33 cellular contexts compared by ENCODE assay signal in genomic region chr1:39615086-39615662, GRCh38. TPM values are rescaled to one million over a fixed set of nuclear protein-coding genes. Genes with fewer than 3 reads are reported as not detected.
DNase-seq lines count a peak whose midpoint lies in the region; ATAC-seq and TF ChIP-seq lines count a peak whose summit lies in the region.
"Had no signal": no experiment of that assay in that cellular context is flagged by ENCODE, and none has a peak within 500 bp of the region (broad histone marks: within the 10 kb centered on the region; RNA-seq: fewer than 3 reads in every experiment).

No MANE protein-coding gene starts in this region.

- H3K27ac ChIP-seq in SK-N-SH (ENCODE audit: low read depth in 2 of 2, low read length in 1 of 2) (no peak overlapping the region), SU-DHL-6 (ENCODE audit: low read depth, low read length) (no peak overlapping the region), neuronal stem cell (replicated peaks; ENCODE audit: low read length) (no peak overlapping the region)
- H3K27ac ChIP-seq: 22Rv1, KMS-11, left ventricle myocardium inferior, psoas muscle, SJSA1, suprapubic skin had no signal

- no peak overlapping the region for H3K4me2 ChIP-seq in SK-N-SH
- H3K4me2 ChIP-seq in SU-DHL-6 (ENCODE audit: low read depth, low read length, poor library complexity, severe bottlenecking) = no peak overlapping the region
- H3K4me2 ChIP-seq in neuronal stem cell (ENCODE audit: insufficient read depth, low read length, poor library complexity, severe bottlenecking) = no peak overlapping the region
- H3K4me2 ChIP-seq: KMS-11 had no signal

- no peak for ATAC-seq in SK-N-SH treated with all-trans-retinoic acid at 6 μM for 48 hours
- no peak for ATAC-seq in activated T-cell treated with anti-CD3 and anti-CD28 coated beads, Interleukin-2, amount 50 U/mL, for 72 hours (replicated peaks in 1 of 2)
- ATAC-seq in GM18873 (IDR thresholded peaks at IDR 0.05; ENCODE audit: low FRiP score, unreplicated experiment) = no peak
- ATAC-seq: activated CD8-positive, alpha-beta T cell treated with anti-CD3 and anti-CD28 coated beads for 36 hours; activated naive CD4-positive, alpha-beta T cell treated with anti-CD3 and anti-CD28 coated beads, Interleukin-2, amount 50 U/mL, for 72 hours; HCT116; naive thymus-derived CD4-positive, alpha-beta T cell; psoas muscle; stimulated activated memory B cell treated with anti-CD40 and anti-IgM and Interleukin-4, amounts not matched to agents 10 μg/mL and 1 μg/mL and 100 μg/mL, for 72 hours; T-helper 17 cell had no signal

- H2BK15ac ChIP-seq in neuronal stem cell (ENCODE audit: low read length) = no peak overlapping the region

- H4K8ac ChIP-seq in neuronal stem cell (ENCODE audit: low read depth, low read length) = no peak overlapping the region

- no peaks in the 10 kb centered on the region for H3K36me3 Mint-ChIP-seq in activated T-cell treated with anti-CD3 and anti-CD28 coated beads, Interleukin-2, amount 50 U/mL, for 72 hours (ENCODE audit: insufficient read depth in 2 of 2)
- H3K36me3 Mint-ChIP-seq: activated naive CD4-positive, alpha-beta T cell treated with anti-CD3 and anti-CD28 coated beads, Interleukin-2, amount 50 U/mL, for 72 hours; CD4-positive, CD25-positive, alpha-beta regulatory T cell; naive thymus-derived CD4-positive, alpha-beta T cell; stimulated activated memory B cell treated with anti-CD40 and anti-IgM and Interleukin-4, amounts not matched to agents 10 μg/mL and 1 μg/mL and 100 μg/mL, for 72 hours had no signal

- DNase-seq in DMS 273 (lab: John Stamatoyannopoulos, UW; ENCODE audit: unreplicated experiment) (peak; percentile 91), DMS 273 treated with DMSO at 0.1 percent for 48 hours (lab: John Stamatoyannopoulos, UW) (no peak), SK-N-SH (no peak), neuronal stem cell (ENCODE audit: low spot score) (no peak)
- no peak for DNase-seq in activated T-cell treated with anti-CD3 and anti-CD28 coated beads, Interleukin-2, amount 50 U/mL, for 72 hours
- DNase-seq: activated CD4-positive, alpha-beta T cell treated with anti-CD3 and anti-CD28 coated beads for 1 hour; activated CD8-positive, alpha-beta T cell treated with anti-CD3 and anti-CD28 coated beads for 36 hours; CD4-positive, CD25-positive, alpha-beta regulatory T cell; hypothalamus; left ventricle myocardium inferior; midbrain; MM.1S; naive thymus-derived CD4-positive, alpha-beta T cell; NCI-H187 treated with DMSO at 0.1 percent for 48 hours; NCI-H524 treated with DMSO at 0.1 percent for 48 hours; occipital lobe; psoas muscle; stimulated activated CD4-positive, alpha-beta T cell treated with anti-CD3 and anti-CD28 coated beads, Interleukin-4, amount 100 ng/mL, for 4 hours; T-helper 17 cell had no signal

- no peaks in the 10 kb centered on the region for H4K20me1 ChIP-seq in SK-N-SH (ENCODE audit: insufficient read depth)
- H4K20me1 ChIP-seq in SU-DHL-6 (ENCODE audit: low read depth, low read length) = no peaks in the 10 kb centered on the region

- no peak for TF ChIP-seq EP300 in SK-N-SH (IDR thresholded peaks at IDR 0.05; ENCODE audit: borderline replicate concordance in 1 of 2, low read depth in 1 of 2, low read length in 1 of 2)

- no peak overlapping the region for H3K4ac ChIP-seq in neuronal stem cell (ENCODE audit: low read length)

- WGBS in SK-N-SH (ENCODE audit: low lambda C conversion rate) = 81% methylated on average over 8 of the region's 8 CpGs
- no CpG with 5 or more reads among the region's 8 CpGs for WGBS in neuronal stem cell (ENCODE audit: extremely low coverage in 2 of 2, insufficient read length in 2 of 2, insufficient replicate concordance in 1 of 2), 2 donors

- H3K9ac ChIP-seq in SK-N-SH = no peak overlapping the region
- no peak overlapping the region for H3K9ac ChIP-seq in SU-DHL-6 (ENCODE audit: low read length)
- no peak overlapping the region for H3K9ac ChIP-seq in neuronal stem cell (ENCODE audit: low read depth, low read length, poor library complexity)
- H3K9ac ChIP-seq: KMS-11 had no signal

- H3K79me1 ChIP-seq in neuronal stem cell (ENCODE audit: low read depth, low read length) = no peaks in the 10 kb centered on the region

- no peak overlapping the region for H2AK5ac ChIP-seq in neuronal stem cell (ENCODE audit: low read depth, low read length)

- H3F3A ChIP-seq in SK-N-SH (replicated peaks; ENCODE audit: insufficient read depth) (no peaks in the 10 kb centered on the region), SU-DHL-6 (ENCODE audit: insufficient read depth) (no peaks in the 10 kb centered on the region)

- no peak overlapping the region for H3K4me3 Mint-ChIP-seq in activated T-cell treated with anti-CD3 and anti-CD28 coated beads, Interleukin-2, amount 50 U/mL, for 72 hours
- H3K4me3 Mint-ChIP-seq: activated CD8-positive, alpha-beta T cell treated with anti-CD3 and anti-CD28 coated beads for 36 hours; CD4-positive, CD25-positive, alpha-beta regulatory T cell; naive thymus-derived CD4-positive, alpha-beta T cell; stimulated activated memory B cell treated with anti-CD40 and anti-IgM and Interleukin-4, amounts not matched to agents 10 μg/mL and 1 μg/mL and 100 μg/mL, for 72 hours; T-helper 17 cell had no signal

- H3K4me1 ChIP-seq in SK-N-SH (ENCODE audit: control insufficient read depth in 1 of 2, insufficient read depth in 2 of 2, low read depth in 1 of 2, low read length in 1 of 2) = no peaks in the 10 kb centered on the region; a peak in 1 of 4 replicates
- H3K4me1 ChIP-seq in neuronal stem cell (ENCODE audit: control insufficient read depth in 2 of 2, insufficient read depth in 1 of 2, low read depth in 1 of 2, low read length in 2 of 2) = peaks cover 0 to 2% of the 10 kb centered on the region in 2 donors
- H3K4me1 ChIP-seq: left ventricle myocardium inferior, psoas muscle, suprapubic skin had no signal

- no peak overlapping the region for H2BK120ac ChIP-seq in neuronal stem cell (ENCODE audit: low read depth, low read length)

- POLR2A ChIA-PET in SK-N-SH (lab: Yijun Ruan, JAX) = no interaction called here

- no peak overlapping the region for H2BK5ac ChIP-seq in neuronal stem cell (ENCODE audit: low read length)

- TF ChIP-seq CTCF in SK-N-SH (IDR thresholded peaks at IDR 0.05) (no peak), SU-DHL-6 (IDR thresholded peaks at IDR 0.05; ENCODE audit: insufficient read depth, low read length, poor library complexity, severe bottlenecking) (no peak)

- no peak for TF ChIP-seq RAD21 in SK-N-SH (IDR thresholded peaks at IDR 0.05; ENCODE audit: low read length)

- peaks cover 7% of the 10 kb centered on the region for H3K27me3 Mint-ChIP-seq in activated T-cell treated with anti-CD3 and anti-CD28 coated beads, Interleukin-2, amount 50 U/mL, for 72 hours (ENCODE audit: low read depth)
- H3K27me3 Mint-ChIP-seq: CD4-positive, CD25-positive, alpha-beta regulatory T cell had no signal

- H3K9me3 ChIP-seq in SK-N-SH (no peaks in the 10 kb centered on the region), SU-DHL-6 (ENCODE audit: insufficient read depth, low read length) (no peaks in the 10 kb centered on the region), neuronal stem cell (replicated peaks in 1 of 2; ENCODE audit: control insufficient read depth in 2 of 2, insufficient read depth in 1 of 2, low read depth in 1 of 2, low read length in 2 of 2) (peaks cover 0 to 5% of the 10 kb centered on the region in 2 donors)
- H3K9me3 ChIP-seq: left ventricle myocardium inferior, psoas muscle, SJSA1, suprapubic skin had no signal

- H3K9me2 ChIP-seq in SK-N-SH (no peaks in the 10 kb centered on the region), SU-DHL-6 (replicated peaks; ENCODE audit: insufficient read depth, low read length) (no peaks in the 10 kb centered on the region)

- H3K79me2 ChIP-seq in SK-N-SH (ENCODE audit: insufficient read depth) = no peaks in the 10 kb centered on the region
- H3K79me2 ChIP-seq in SU-DHL-6 (ENCODE audit: insufficient read depth, low read length) = no peaks in the 10 kb centered on the region

- H3K27ac Mint-ChIP-seq in activated T-cell treated with anti-CD3 and anti-CD28 coated beads, Interleukin-2, amount 50 U/mL, for 72 hours = no peak overlapping the region
- H3K27ac Mint-ChIP-seq: activated CD8-positive, alpha-beta T cell treated with anti-CD3 and anti-CD28 coated beads for 36 hours; activated T-helper 2 cell treated with anti-CD3 and anti-CD28 coated beads, Interferon-gamma antibody, Interleukin-2, Interleukin-4, amounts not matched to agents 10 μg/mL and 5 μg/mL and 100 μg/mL, durations not matched to agents 14 hours and 24 hours and 36 hours; CD4-positive, CD25-positive, alpha-beta regulatory T cell; naive thymus-derived CD4-positive, alpha-beta T cell; stimulated activated memory B cell treated with anti-CD40 and anti-IgM and Interleukin-4, amounts not matched to agents 10 μg/mL and 1 μg/mL and 100 μg/mL, for 72 hours; T-helper 17 cell had no signal

- H3K27me3 ChIP-seq in SK-N-SH (ENCODE audit: insufficient read depth) (no peaks in the 10 kb centered on the region), SU-DHL-6 (ENCODE audit: low read length) (no peaks in the 10 kb centered on the region), neuronal stem cell (ENCODE audit: control insufficient read depth in 3 of 3, insufficient read depth in 3 of 3, low read depth in 1 of 3, low read length in 3 of 3) (peaks cover 0 to 11% (median 3%) of the 10 kb centered on the region in 3 experiments)
- H3K27me3 ChIP-seq: SJSA1 had no signal

- H3K14ac ChIP-seq in neuronal stem cell (ENCODE audit: low read length) = no peak overlapping the region

- no peaks in the 10 kb centered on the region for H3K9me3 Mint-ChIP-seq in activated T-cell treated with anti-CD3 and anti-CD28 coated beads, Interleukin-2, amount 50 U/mL, for 72 hours
- H3K9me3 Mint-ChIP-seq: activated CD8-positive, alpha-beta T cell treated with anti-CD3 and anti-CD28 coated beads for 36 hours; activated naive CD4-positive, alpha-beta T cell treated with anti-CD3 and anti-CD28 coated beads, Interleukin-2, amount 50 U/mL, for 72 hours; activated T-helper 2 cell treated with anti-CD3 and anti-CD28 coated beads, Interferon-gamma antibody, Interleukin-2, Interleukin-4, amounts not matched to agents 10 μg/mL and 5 μg/mL and 100 μg/mL, durations not matched to agents 14 hours and 24 hours and 36 hours; naive thymus-derived CD4-positive, alpha-beta T cell; stimulated activated memory B cell treated with anti-CD40 and anti-IgM and Interleukin-4, amounts not matched to agents 10 μg/mL and 1 μg/mL and 100 μg/mL, for 72 hours had no signal

- CTCF ChIA-PET in SK-N-SH (lab: Yijun Ruan, JAX) = interaction anchor here (1.0 to 1.9 kb wide), 4 partner anchors 9 to 43 kb away, joined by 3 to 8 read pairs (median 5); no protein-coding TSS in a partner anchor

- no peak overlapping the region for H3K23ac ChIP-seq in neuronal stem cell (ENCODE audit: low read depth, low read length, poor library complexity)

- H2AFZ ChIP-seq in SK-N-SH (ENCODE audit: low read depth) = no peak overlapping the region
- peak overlapping the region; percentile 37 for H2AFZ ChIP-seq in SU-DHL-6 (ENCODE audit: low read depth, low read length, severe bottlenecking)
- no peak overlapping the region for H2AFZ ChIP-seq in neuronal stem cell (ENCODE audit: low read length)

- no peaks in the 10 kb centered on the region for H3K4me1 Mint-ChIP-seq in activated T-cell treated with anti-CD3 and anti-CD28 coated beads, Interleukin-2, amount 50 U/mL, for 72 hours (ENCODE audit: low read depth)
- H3K4me1 Mint-ChIP-seq: naive thymus-derived CD4-positive, alpha-beta T cell; stimulated activated memory B cell treated with anti-CD40 and anti-IgM and Interleukin-4, amounts not matched to agents 10 μg/mL and 1 μg/mL and 100 μg/mL, for 72 hours; T-helper 17 cell had no signal

- no peaks in the 10 kb centered on the region for H3K36me3 ChIP-seq in SK-N-SH (replicated peaks in 1 of 2; ENCODE audit: control insufficient read depth in 1 of 2, insufficient read depth in 2 of 2, low read length in 1 of 2)
- H3K36me3 ChIP-seq in SU-DHL-6 (ENCODE audit: low read length) = no peaks in the 10 kb centered on the region
- peaks cover 0 to 2% of the 10 kb centered on the region in 2 donors for H3K36me3 ChIP-seq in neuronal stem cell (replicated peaks in 1 of 2; ENCODE audit: control insufficient read depth in 2 of 2, insufficient read depth in 2 of 2, low read length in 2 of 2)
- H3K36me3 ChIP-seq: left ventricle myocardium inferior, suprapubic skin had no signal

- H2BK12ac ChIP-seq in neuronal stem cell (ENCODE audit: low read length) = no peak overlapping the region

- H4K91ac ChIP-seq in neuronal stem cell (ENCODE audit: low read depth, low read length, poor library complexity) = no peak overlapping the region

- H3K18ac ChIP-seq in neuronal stem cell (ENCODE audit: low read length) = no peak overlapping the region

- H3K4me3 ChIP-seq in SK-N-SH (ENCODE audit: low read depth in 2 of 2, low read length in 1 of 2) (no peak overlapping the region), SU-DHL-6 (ENCODE audit: insufficient read depth, low read length, poor library complexity, severe bottlenecking) (no peak overlapping the region), neuronal stem cell (ENCODE audit: low read length in 2 of 2) (no peak overlapping the region)
- H3K4me3 ChIP-seq: left ventricle myocardium inferior, psoas muscle, SJSA1, suprapubic skin had no signal

RNA-seq across cellular contexts. Expression of gene HEYL, which starts 24.3 kb away (rescaled TPM):
- polyA plus RNA-seq in SK-N-SH (2012; rRNA removed) = not detected in 2 replicates
- polyA plus RNA-seq in SK-N-SH (2012; cell fraction: cytosol; rRNA removed) = not detected in 2 replicates
- polyA plus RNA-seq in SK-N-SH (2012; cell fraction: nucleus; rRNA removed) = not detected in 2 replicates
- under 1 TPM; 0.32 to 0.89 TPM for total RNA-seq in activated T-cell treated with anti-CD3 and anti-CD28 coated beads, Interleukin-2, amount 50 U/mL, for 72 hours
- polyA plus RNA-seq in neuronal stem cell (2013, experiment 1 of 2) = 6.7 TPM
- polyA plus RNA-seq in neuronal stem cell (2013, experiment 2 of 2) = 6.9 TPM
- total RNA-seq: bronchial epithelial cell, HT1080 had no signal
- polyA plus RNA-seq: CD4-positive, CD25-positive, alpha-beta regulatory T cell had no signal

RNA-seq across cellular contexts. Expression of gene PABPC4, which starts 38.6 kb away (rescaled TPM):
- 63.0 and 68.8 TPM in 2 replicates for polyA plus RNA-seq in SK-N-SH (2012; rRNA removed)
- 71.5 and 73.9 TPM in 2 replicates for polyA plus RNA-seq in SK-N-SH (2012; cell fraction: cytosol; rRNA removed)
- polyA plus RNA-seq in SK-N-SH (2012; cell fraction: nucleus; rRNA removed) = 273 and 297 TPM in 2 replicates
- total RNA-seq in activated T-cell treated with anti-CD3 and anti-CD28 coated beads, Interleukin-2, amount 50 U/mL, for 72 hours = 100 to 1,000 TPM; 333 to 424 TPM
- polyA plus RNA-seq in neuronal stem cell (2013, experiment 1 of 2) = 139 TPM
- 155 TPM for polyA plus RNA-seq in neuronal stem cell (2013, experiment 2 of 2)

RNA-seq across cellular contexts. Expression of gene NT5C1A, which starts 56.7 kb away (rescaled TPM):
- polyA plus RNA-seq in SK-N-SH (2012; rRNA removed) = 0.12 and 0.73 TPM in 2 replicates
- polyA plus RNA-seq in SK-N-SH (2012; cell fraction: cytosol; rRNA removed) = 0.26 and 0.60 TPM in 2 replicates
- 0.13 and 1.6 TPM in 2 replicates for polyA plus RNA-seq in SK-N-SH (2012; cell fraction: nucleus; rRNA removed)
- under 1 TPM in 1 of 2 donors, not detected in 1; 0.29 TPM for total RNA-seq in activated T-cell treated with anti-CD3 and anti-CD28 coated beads, Interleukin-2, amount 50 U/mL, for 72 hours
- polyA plus RNA-seq in neuronal stem cell (2013, experiment 1 of 2) = 0.04 TPM
- polyA plus RNA-seq in neuronal stem cell (2013, experiment 2 of 2) = not detected
- total RNA-seq: bronchial epithelial cell, HT1080, SJSA1, suprapubic skin, ureter had no signal
- polyA plus RNA-seq: naive thymus-derived CD4-positive, alpha-beta T cell had no signal
